Comparison of ENCODE assay signal across 21 cellular contexts in genomic region chr19:38028913-38029565, GRCh38.
"Had no signal": no experiment of that assay in that cellular context is flagged by ENCODE, and none has a peak within 500 bp of the region (broad histone marks: within the 10 kb centered on the region; RNA-seq: fewer than 3 reads in every experiment).

No MANE protein-coding gene starts in this region.

- H3K9me3 ChIP-seq: adrenal gland, lower lobe of right lung, suprapubic skin, vagina had no signal

- H3K27ac ChIP-seq: adrenal gland, lower lobe of right lung, suprapubic skin, vagina had no signal

- H3K4me3 ChIP-seq: adrenal gland, lower lobe of right lung, suprapubic skin, vagina had no signal

- ATAC-seq: activated naive CD4-positive, alpha-beta T cell treated with anti-CD3 and anti-CD28 coated beads, Interleukin-2, amount 50 U/mL, for 72 hours; esophagus mucosa; lower lobe of right lung; WTC11 had no signal

- H3K27me3 ChIP-seq: adrenal gland, suprapubic skin, vagina had no signal

- H3K36me3 ChIP-seq: adrenal gland, suprapubic skin, vagina had no signal

- DNase-seq: activated CD4-positive, alpha-beta memory T cell treated with anti-CD3 and anti-CD28 coated beads for 36 hours; activated CD4-positive, alpha-beta T cell treated with anti-CD3 and anti-CD28 coated beads for 4 hours; activated gamma-delta T cell treated with Interleukin-2 at 50 U/mL for 16 hours; activated T-cell treated with anti-CD3 and anti-CD28 coated beads for 4 hours; adrenal gland; caudate nucleus; effector CD8-positive, alpha-beta T cell; foreskin fibroblast; glutamatergic neuron; hippocampal formation; islet precursor cell; lower lobe of right lung; retina; stimulated activated CD8-positive, alpha-beta memory T cell treated with anti-CD3 and anti-CD28 coated beads, Interleukin-4, amount 100 ng/mL, for 48 hours; SW 1271; trophoblast cell had no signal

- H3K4me1 ChIP-seq: adrenal gland had no signal
